Comparison of ENCODE assay signal across 30 cellular contexts in the genomic region with DNA sequence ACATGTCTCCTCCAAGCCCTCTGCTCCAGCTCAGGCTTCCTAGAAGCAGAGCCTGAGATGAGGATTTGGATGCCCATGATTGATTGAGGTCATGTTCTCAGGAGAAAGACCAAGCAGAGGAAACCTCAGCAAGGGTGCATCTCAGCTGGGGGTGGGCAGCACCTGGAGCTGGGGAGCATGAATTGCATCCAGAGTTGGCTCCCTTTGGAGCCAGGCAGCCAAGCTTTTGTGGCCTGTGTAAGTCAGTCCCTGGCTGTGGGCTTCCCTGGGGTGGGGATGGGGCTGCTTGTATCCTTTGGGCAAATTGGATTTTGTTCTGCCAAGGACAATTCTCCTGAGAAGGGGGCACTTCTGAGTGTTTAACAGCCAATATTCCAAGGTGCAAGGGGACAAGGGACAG.
"Had no signal": no experiment of that assay in that cellular context is flagged by ENCODE, and none has a peak within 500 bp of the region (broad histone marks: within the 10 kb centered on the region; RNA-seq: fewer than 3 reads in every experiment).

No MANE protein-coding gene starts in this region.

- H3K9me3 ChIP-seq: adrenal gland, body of pancreas, colonic mucosa had no signal

- H3K27ac ChIP-seq: body of pancreas, colonic mucosa, WERI-Rb-1 had no signal

- H3K36me3 Mint-ChIP-seq: activated naive CD4-positive, alpha-beta T cell treated with anti-CD3 and anti-CD28 coated beads, Interleukin-2, amount 50 U/mL, for 24 hours; activated naive CD8-positive, alpha-beta T cell treated with anti-CD3 and anti-CD28 coated beads for 36 hours had no signal

- H3K9me3 Mint-ChIP-seq: activated B cell treated with CpG ODN at 0.5 μM for 24 hours; activated CD8-positive, alpha-beta T cell treated with anti-CD3 and anti-CD28 coated beads for 36 hours; activated naive CD4-positive, alpha-beta T cell treated with anti-CD3 and anti-CD28 coated beads for 36 hours; activated naive CD4-positive, alpha-beta T cell treated with anti-CD3 and anti-CD28 coated beads, Interleukin-2, amount 50 U/mL, for 24 hours; activated naive CD8-positive, alpha-beta T cell treated with anti-CD3 and anti-CD28 coated beads for 36 hours; activated naive CD8-positive, alpha-beta T cell treated with anti-CD3 and anti-CD28 coated beads, Interleukin-2, amount 50 U/mL, for 24 hours; activated T-helper 1 cell treated with anti-CD3 and anti-CD28 coated beads, Interleukin-12 subunit alpha, Interleukin-12 subunit beta, Interleukin-2, Interleukin-4 antibody, amounts not matched to agents 30 ng/mL and 10 ng/mL and 1 ng/mL, durations not matched to agents 14 hours and 24 hours and 36 hours; activated T-helper 2 cell treated with anti-CD3 and anti-CD28 coated beads, Interferon-gamma antibody, Interleukin-2, Interleukin-4, amounts not matched to agents 10 μg/mL and 5 μg/mL and 100 μg/mL, durations not matched to agents 14 hours and 24 hours and 36 hours; T-helper 2 cell treated with Interferon-gamma antibody and Interleukin-4, amounts not matched to agents 5 μg/mL and 100 μg/mL, for 36 hours had no signal

- DNase-seq: activated B cell treated with CpG ODN at 0.5 μM for 24 hours; activated CD4-positive, alpha-beta T cell treated with anti-CD3 and anti-CD28 coated beads for 48 hours; activated CD4-positive, alpha-beta T cell treated with anti-CD3 and anti-CD28 coated beads, Interleukin-2, amount 50 U/mL, for 1 hour; activated CD4-positive, alpha-beta T cell treated with anti-CD3 and anti-CD28 coated beads, Interleukin-2, amount 50 U/mL, for 48 hours; activated CD8-positive, alpha-beta memory T cell treated with anti-CD3 and anti-CD28 coated beads for 24 hours; activated CD8-positive, alpha-beta T cell treated with anti-CD3 and anti-CD28 coated beads for 36 hours; activated effector memory CD4-positive, alpha-beta T cell treated with anti-CD3 and anti-CD28 coated beads, Interleukin-2, amount 50 U/mL, for 16 hours; activated naive CD4-positive, alpha-beta T cell treated with anti-CD3 and anti-CD28 coated beads for 36 hours; activated naive CD8-positive, alpha-beta T cell treated with anti-CD3 and anti-CD28 coated beads for 36 hours; activated naive CD8-positive, alpha-beta T cell treated with anti-CD3 and anti-CD28 coated beads, Interleukin-2, amount 50 U/mL, for 24 hours; activated T-cell treated with anti-CD3 and anti-CD28 coated beads, Interleukin-2, amount 50 U/mL, for 48 hours; amygdala; aorta; body of pancreas; central memory CD4-positive, alpha-beta T cell; cerebellar nuclear complex; colonic mucosa; effector CD8-positive, alpha-beta T cell; foreskin fibroblast; glutamatergic neuron; T-helper 1 cell; T-helper 17 cell; WERI-Rb-1 had no signal

- H3K4me3 Mint-ChIP-seq: activated B cell treated with CpG ODN at 0.5 μM for 24 hours; activated CD8-positive, alpha-beta T cell treated with anti-CD3 and anti-CD28 coated beads for 36 hours; activated naive CD4-positive, alpha-beta T cell treated with anti-CD3 and anti-CD28 coated beads for 36 hours; activated naive CD4-positive, alpha-beta T cell treated with anti-CD3 and anti-CD28 coated beads, Interleukin-2, amount 50 U/mL, for 24 hours; activated naive CD8-positive, alpha-beta T cell treated with anti-CD3 and anti-CD28 coated beads for 36 hours; activated naive CD8-positive, alpha-beta T cell treated with anti-CD3 and anti-CD28 coated beads, Interleukin-2, amount 50 U/mL, for 24 hours; activated T-helper 1 cell treated with anti-CD3 and anti-CD28 coated beads, Interleukin-12 subunit alpha, Interleukin-12 subunit beta, Interleukin-2, Interleukin-4 antibody, amounts not matched to agents 30 ng/mL and 10 ng/mL and 1 ng/mL, durations not matched to agents 14 hours and 24 hours and 36 hours; T-helper 17 cell; T-helper 2 cell treated with Interferon-gamma antibody and Interleukin-4, amounts not matched to agents 5 μg/mL and 100 μg/mL, for 36 hours had no signal

- H3K36me3 ChIP-seq: adrenal gland, colonic mucosa, WERI-Rb-1 had no signal

- H3K4me3 ChIP-seq: adrenal gland, body of pancreas, colonic mucosa had no signal

- H3K27me3 ChIP-seq: adrenal gland, body of pancreas, colonic mucosa had no signal

- H3K4me1 Mint-ChIP-seq: activated B cell treated with CpG ODN at 0.5 μM for 24 hours; activated naive CD4-positive, alpha-beta T cell treated with anti-CD3 and anti-CD28 coated beads, Interleukin-2, amount 50 U/mL, for 24 hours; activated naive CD8-positive, alpha-beta T cell treated with anti-CD3 and anti-CD28 coated beads for 36 hours; activated naive CD8-positive, alpha-beta T cell treated with anti-CD3 and anti-CD28 coated beads, Interleukin-2, amount 50 U/mL, for 24 hours had no signal

- H3K4me1 ChIP-seq: adrenal gland, body of pancreas, colonic mucosa had no signal

- H3K27ac Mint-ChIP-seq: activated B cell treated with CpG ODN at 0.5 μM for 24 hours; activated CD8-positive, alpha-beta T cell treated with anti-CD3 and anti-CD28 coated beads for 36 hours; activated naive CD4-positive, alpha-beta T cell treated with anti-CD3 and anti-CD28 coated beads for 36 hours; activated naive CD4-positive, alpha-beta T cell treated with anti-CD3 and anti-CD28 coated beads, Interleukin-2, amount 50 U/mL, for 24 hours; activated naive CD8-positive, alpha-beta T cell treated with anti-CD3 and anti-CD28 coated beads for 36 hours; activated naive CD8-positive, alpha-beta T cell treated with anti-CD3 and anti-CD28 coated beads, Interleukin-2, amount 50 U/mL, for 24 hours; activated T-helper 1 cell treated with anti-CD3 and anti-CD28 coated beads, Interleukin-12 subunit alpha, Interleukin-12 subunit beta, Interleukin-2, Interleukin-4 antibody, amounts not matched to agents 30 ng/mL and 10 ng/mL and 1 ng/mL, durations not matched to agents 14 hours and 24 hours and 36 hours; activated T-helper 2 cell treated with anti-CD3 and anti-CD28 coated beads, Interferon-gamma antibody, Interleukin-2, Interleukin-4, amounts not matched to agents 10 μg/mL and 5 μg/mL and 100 μg/mL, durations not matched to agents 14 hours and 24 hours and 36 hours; T-helper 17 cell; T-helper 2 cell treated with Interferon-gamma antibody and Interleukin-4, amounts not matched to agents 5 μg/mL and 100 μg/mL, for 36 hours had no signal

- ATAC-seq: activated CD4-positive, CD25-positive, alpha-beta regulatory T cell treated with anti-CD3 and anti-CD28 coated beads, Interleukin-2, amount 50 U/mL, for 24 hours; activated CD8-positive, alpha-beta T cell treated with anti-CD3 and anti-CD28 coated beads for 36 hours; activated naive CD8-positive, alpha-beta T cell treated with anti-CD3 and anti-CD28 coated beads, Interleukin-2, amount 50 U/mL, for 24 hours; body of pancreas; esophagus mucosa; T-helper 17 cell had no signal
